10 cellular contexts compared by ENCODE assay signal in the genomic region with DNA sequence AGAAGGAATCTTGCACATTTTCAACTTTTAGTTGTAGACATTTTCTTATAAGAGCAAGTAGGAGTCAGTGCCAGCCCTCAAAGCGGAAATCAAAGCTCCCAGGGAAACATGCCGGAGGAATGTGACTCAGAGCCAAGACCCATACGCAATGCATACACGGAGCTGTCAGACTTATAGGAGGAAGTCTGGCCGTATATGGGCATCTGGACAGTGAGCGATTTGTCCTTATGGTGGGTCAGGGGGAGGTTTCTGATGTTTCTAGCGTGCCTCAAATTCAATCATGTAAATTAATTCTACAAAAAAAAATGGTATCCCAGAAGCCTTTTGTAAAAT. TPM values are rescaled to one million over a fixed set of nuclear protein-coding genes. Genes with fewer than 3 reads are reported as not detected.
A peak's percentile ranks its signal among the peaks of the same experiment; 100 is the strongest.
DNase-seq lines count a peak whose midpoint lies in the region; TF ChIP-seq lines count a peak whose summit lies in the region.
"Had no signal": no experiment of that assay in that cellular context is flagged by ENCODE, and none has a peak within 500 bp of the region (broad histone marks: within the 10 kb centered on the region; RNA-seq: fewer than 3 reads in every experiment).

No MANE protein-coding gene starts in this region.

- no peak for TF ChIP-seq CTCF in ascending aorta (IDR thresholded peaks at IDR 0.05)

- no peaks in the 10 kb centered on the region for H3K36me3 Mint-ChIP-seq in activated T-cell treated with anti-CD3 and anti-CD28 coated beads, Interleukin-2, amount 50 U/mL, for 24 hours (ENCODE audit: low read depth)

- DNase-seq in HS-27A (ENCODE audit: low read depth) (peak; percentile 94), ascending aorta (ENCODE audit: low spot score in 2 of 2) (peak in 1 of 2 donors; percentile 82), iPS-NIHi11 (ENCODE audit: low spot score) (peak; percentile 53), smooth muscle cell of the brain vasculature (ENCODE audit: low read depth, low spot score) (peak; percentile 87), medulla oblongata (ENCODE audit: extremely low spot score) (no peak), HUDEP-2 (lab: John Stamatoyannopoulos, UW; ENCODE audit: unreplicated experiment in 76 of 76) (no peak)
- DNase-seq in activated T-cell treated with anti-CD3 and anti-CD28 coated beads, Interleukin-2, amount 50 U/mL, for 24 hours: no peak
- DNase-seq in activated CD4-positive, alpha-beta T cell treated with anti-CD3 and anti-CD28 coated beads for 48 hours: no peak
- DNase-seq: activated CD8-positive, alpha-beta T cell treated with anti-CD3 and anti-CD28 coated beads for 36 hours; KBM-7 had no signal

- H3K27ac ChIP-seq in ascending aorta: peak overlapping the region; percentile 85 to 94

- no peak overlapping the region for H3K4me3 Mint-ChIP-seq in activated T-cell treated with anti-CD3 and anti-CD28 coated beads, Interleukin-2, amount 50 U/mL, for 24 hours
- H3K4me3 Mint-ChIP-seq: activated CD8-positive, alpha-beta T cell treated with anti-CD3 and anti-CD28 coated beads for 36 hours had no signal

- H3K9me3 ChIP-seq in ascending aorta: no peaks in the 10 kb centered on the region

- intact Hi-C loops in ascending aorta (cut with DNase I): loop anchor here (2.0 to 10.0 kb wide), 5 partner anchors 43 to 240 kb away; no protein-coding TSS in a partner anchor

- H3K9me3 Mint-ChIP-seq in activated T-cell treated with anti-CD3 and anti-CD28 coated beads, Interleukin-2, amount 50 U/mL, for 24 hours: no peaks in the 10 kb centered on the region
- H3K9me3 Mint-ChIP-seq: activated CD8-positive, alpha-beta T cell treated with anti-CD3 and anti-CD28 coated beads for 36 hours had no signal

- peaks cover 13% of the 10 kb centered on the region for H3K4me1 Mint-ChIP-seq in activated T-cell treated with anti-CD3 and anti-CD28 coated beads, Interleukin-2, amount 50 U/mL, for 24 hours (ENCODE audit: low read depth)

- H3K27me3 ChIP-seq in ascending aorta: no peaks in the 10 kb centered on the region

- peaks cover 2 to 13% of the 10 kb centered on the region in 2 donors for H3K36me3 ChIP-seq in ascending aorta

- H3K4me1 ChIP-seq in ascending aorta: peaks cover 3 to 27% of the 10 kb centered on the region in 2 donors

- H3K27ac Mint-ChIP-seq in activated T-cell treated with anti-CD3 and anti-CD28 coated beads, Interleukin-2, amount 50 U/mL, for 24 hours: no peak overlapping the region
- H3K27ac Mint-ChIP-seq: activated CD8-positive, alpha-beta T cell treated with anti-CD3 and anti-CD28 coated beads for 36 hours had no signal

- peaks cover 63% of the 10 kb centered on the region for H3K27me3 Mint-ChIP-seq in activated T-cell treated with anti-CD3 and anti-CD28 coated beads, Interleukin-2, amount 50 U/mL, for 24 hours

- peak overlapping the region; percentile 8 to 19 for H3K4me3 ChIP-seq in ascending aorta

RNA-seq across cellular contexts. Expression of gene CCN2, which starts 3.6 kb away (rescaled TPM):
- 916 TPM for total RNA-seq in ascending aorta
- total RNA-seq: activated CD8-positive, alpha-beta T cell treated with anti-CD3 and anti-CD28 coated beads for 36 hours had no signal

Comparison
In these comparisons a context has a peak if more than half of its experiments do, and no peak if none do; other contexts are left out.
1. DNase-seq: peak in HS-27A (single experiment), iPS-NIHi11 (single experiment) and smooth muscle cell of the brain vasculature (single experiment); none in medulla oblongata (single experiment), activated T-cell treated with anti-CD3 and anti-CD28 coated beads, Interleukin-2, amount 50 U/mL, for 24 hours (single experiment), activated CD4-positive, alpha-beta T cell treated with anti-CD3 and anti-CD28 coated beads for 48 hours (single experiment) and HUDEP-2 (0 of 76).